Comparison of ENCODE assay signal across 7 cellular contexts in genomic region chr2:176473177-176473576, GRCh38.
DNase-seq lines count a peak whose midpoint lies in the region; ATAC-seq lines count a peak whose summit lies in the region.

No MANE protein-coding gene starts in this region.

- peak; percentile 80 for ATAC-seq in GM18868 (IDR thresholded peaks at IDR 0.05; ENCODE audit: unreplicated experiment)
- peak; percentile 88 for ATAC-seq in HG03432 (IDR thresholded peaks at IDR 0.05; ENCODE audit: unreplicated experiment)
- ATAC-seq in T-helper 17 cell, result no peak
- ATAC-seq in HG03039 (IDR thresholded peaks at IDR 0.05; ENCODE audit: unreplicated experiment), result no peak

- peaks cover 6% of the 10 kb centered on the region for H3K4me1 Mint-ChIP-seq in T-helper 17 cell

- H3K27me3 Mint-ChIP-seq in T-helper 17 cell, result peaks cover 41% of the 10 kb centered on the region

- no peaks in the 10 kb centered on the region for H3K36me3 Mint-ChIP-seq in T-helper 17 cell (ENCODE audit: low read depth)

- DNase-seq in T-helper 17 cell (no peak), iris pigment epithelial cell (ENCODE audit: low read depth) (peak; percentile 20), MV-4-11 (lab: John Stamatoyannopoulos, UW) (no peak), NK-92 (lab: John Stamatoyannopoulos, UW; ENCODE audit: unreplicated experiment) (no peak)

- H3K4me3 Mint-ChIP-seq in T-helper 17 cell, result peak overlapping the region; percentile 70

- H3K9me3 ChIP-seq in T-helper 17 cell (ENCODE audit: control insufficient read depth, low read length, poor library complexity, severe bottlenecking), result no peaks in the 10 kb centered on the region

- peak overlapping the region; percentile 34 for H3K27ac Mint-ChIP-seq in T-helper 17 cell

Comparison
In these comparisons a context has a peak if more than half of its experiments do, and no peak if none do; other contexts are left out.
1. ATAC-seq: peak in GM18868 (single experiment) and HG03432 (single experiment); none in T-helper 17 cell (single experiment) and HG03039 (single experiment).